In the genomic region with DNA sequence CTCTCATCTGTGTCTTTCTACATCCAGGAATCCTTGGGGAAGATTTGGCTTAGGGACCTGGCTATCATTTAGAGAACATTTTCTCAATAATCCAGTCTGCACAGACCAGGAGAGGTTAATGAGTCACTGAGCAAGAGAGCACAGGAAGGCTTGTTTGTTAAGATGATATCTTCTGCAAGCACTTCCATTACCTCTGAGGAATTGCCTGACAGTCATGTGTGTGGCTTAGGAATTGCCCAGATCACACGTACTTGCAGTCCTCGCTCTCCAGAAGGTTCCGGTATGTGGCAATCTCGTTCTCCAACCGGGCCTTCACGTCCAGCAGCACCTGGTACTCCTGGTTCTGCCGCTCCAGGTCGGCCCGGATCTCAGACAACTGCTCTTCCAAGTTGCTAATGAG, we compare ENCODE assay signal across 16 cellular contexts.
A peak's percentile ranks its signal among the peaks of the same experiment; 100 is the strongest.
DNase-seq lines count a peak whose midpoint lies in the region; ATAC-seq and TF ChIP-seq lines count a peak whose summit lies in the region.
"Had no signal": no experiment of that assay in that cellular context is flagged by ENCODE, and none has a peak within 500 bp of the region (broad histone marks: within the 10 kb centered on the region; RNA-seq: fewer than 3 reads in every experiment).

No MANE protein-coding gene starts in this region.

- DNase-seq in AG08395 (ENCODE audit: low spot score) (peak; percentile 41), NCI-H226 (peak; percentile 51), epithelial cell of esophagus (ENCODE audit: low read depth) (peak; percentile 92), left kidney (ENCODE audit: low read depth, low spot score) (peak; percentile 23), GOT3 (lab: John Stamatoyannopoulos, UW) (no peak), SW480 (ENCODE audit: low spot score) (no peak)
- DNase-seq: activated CD4-positive, alpha-beta T cell treated with anti-CD3 and anti-CD28 coated beads, Interleukin-2, amount 50 U/mL, for 1 hour; activated T-cell treated with anti-CD3 and anti-CD28 coated beads, Interleukin-2, amount 50 U/mL, for 48 hours; Caco-2; endodermal cell; head of caudate nucleus; naive B cell; NCI-H748 treated with DMSO at 0.1 percent for 48 hours; posterior cingulate gyrus had no signal

- TF ChIP-seq CTCF in epithelial cell of esophagus (IDR thresholded peaks at IDR 0.05; ENCODE audit: insufficient read depth, low read depth, low read length, missing control alignments), result no peak

- no peak overlapping the region for H3K4me3 ChIP-seq in epithelial cell of esophagus (ENCODE audit: low read length)

- ATAC-seq in GM19023 (IDR thresholded peaks at IDR 0.05; ENCODE audit: unreplicated experiment) (no peak), GM21515 (IDR thresholded peaks at IDR 0.05; ENCODE audit: unreplicated experiment) (no peak)

Comparison
In these comparisons a context has a peak if more than half of its experiments do, and no peak if none do; other contexts are left out.
1. DNase-seq: peak in AG08395 (single experiment), NCI-H226 (single experiment), epithelial cell of esophagus (single experiment) and left kidney (single experiment); none in GOT3 (single experiment) and SW480 (single experiment).